ENCODE assay signal across 1 cellular context in genomic region chr14:93050761-93051160, GRCh38.
TF ChIP-seq lines count a peak whose summit lies in the region.

No MANE protein-coding gene starts in this region.

TF ChIP-seq in H1, 55 proteins besides CTCF, POLR2A, EP300 and RAD21:
- TF ChIP-seq YY1 (IDR thresholded peaks at IDR 0.05; ENCODE audit: low read depth, low read length): no peak
- TF ChIP-seq NANOG (IDR thresholded peaks at IDR 0.05; ENCODE audit: insufficient read depth, low read depth, low read length, poor library complexity, severe bottlenecking): no peak
